8 cellular contexts compared by ENCODE assay signal in the genomic region with DNA sequence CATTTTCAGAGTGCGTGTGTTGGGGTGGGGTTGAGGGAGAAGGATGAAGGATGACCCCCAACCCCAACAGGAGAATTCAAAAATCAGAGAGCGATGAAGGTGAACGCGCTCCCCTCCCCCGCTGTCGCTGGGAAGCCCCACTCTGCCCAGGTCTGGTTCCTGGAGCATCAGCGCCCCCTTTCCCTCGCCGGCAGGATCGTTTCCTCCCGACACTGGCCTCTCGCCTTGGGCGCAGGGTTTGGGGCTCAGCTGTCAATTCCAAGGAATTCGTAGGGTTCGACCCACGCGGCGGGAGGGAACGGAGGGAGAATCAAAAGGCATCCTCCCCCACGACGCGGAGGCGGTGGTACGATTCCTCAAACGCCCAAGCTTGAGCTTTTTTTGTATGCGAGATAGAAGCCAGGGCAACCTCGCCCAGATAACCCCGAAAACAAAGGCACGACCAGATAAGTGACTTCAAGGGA. TPM values are rescaled to one million over a fixed set of nuclear protein-coding genes. Genes with fewer than 3 reads are reported as not detected.
DNase-seq lines count a peak whose midpoint lies in the region; ATAC-seq and TF ChIP-seq lines count a peak whose summit lies in the region.

No MANE protein-coding gene starts in this region.

- H2AFZ ChIP-seq in parathyroid adenoma: no peak overlapping the region

- H3K36me3 Mint-ChIP-seq in activated naive CD4-positive, alpha-beta T cell treated with anti-CD3 and anti-CD28 coated beads, Interleukin-2, amount 50 U/mL, for 24 hours: no peaks in the 10 kb centered on the region

- H3K4me3 Mint-ChIP-seq in activated naive CD4-positive, alpha-beta T cell treated with anti-CD3 and anti-CD28 coated beads, Interleukin-2, amount 50 U/mL, for 24 hours: peak overlapping the region; percentile 15

- H3K27ac Mint-ChIP-seq in activated naive CD4-positive, alpha-beta T cell treated with anti-CD3 and anti-CD28 coated beads, Interleukin-2, amount 50 U/mL, for 24 hours: no peak overlapping the region

- H3K4me3 ChIP-seq in cardiac muscle cell (peak overlapping the region; percentile 64), parathyroid adenoma (ENCODE audit: low read depth, low read length) (no peak overlapping the region)

- H3K27me3 ChIP-seq in cardiac muscle cell: no peaks in the 10 kb centered on the region
- H3K27me3 ChIP-seq in parathyroid adenoma (ENCODE audit: control insufficient read depth, insufficient read depth, low read length): peaks cover 14% of the 10 kb centered on the region

- peaks cover 40% of the 10 kb centered on the region for H3K4me1 Mint-ChIP-seq in activated naive CD4-positive, alpha-beta T cell treated with anti-CD3 and anti-CD28 coated beads, Interleukin-2, amount 50 U/mL, for 24 hours

- peaks cover 47% of the 10 kb centered on the region for H3K27me3 Mint-ChIP-seq in activated naive CD4-positive, alpha-beta T cell treated with anti-CD3 and anti-CD28 coated beads, Interleukin-2, amount 50 U/mL, for 24 hours

- peak overlapping the region; percentile 42 for H3K4me2 ChIP-seq in parathyroid adenoma (ENCODE audit: low read length)

- DNase-seq in AG08395 (ENCODE audit: low spot score) (peak; percentile 78), GM13976 (ENCODE audit: low spot score) (peak; percentile 81), NCI-H128 (lab: John Stamatoyannopoulos, UW; ENCODE audit: unreplicated experiment) (peak; percentile 17), cardiac muscle cell (ENCODE audit: low read depth in 1 of 2, low spot score in 1 of 2) (peak; percentile 92 to 96)

- no peaks in the 10 kb centered on the region for H3K9me3 ChIP-seq in cardiac muscle cell (ENCODE audit: low read depth)
- no peaks in the 10 kb centered on the region for H3K9me3 ChIP-seq in parathyroid adenoma (ENCODE audit: control insufficient read depth, low read length)

- H3K36me3 ChIP-seq in cardiac muscle cell (no peaks in the 10 kb centered on the region), parathyroid adenoma (ENCODE audit: control insufficient read depth, insufficient read depth, low read length) (no peaks in the 10 kb centered on the region)

- H3K4me1 ChIP-seq in cardiac muscle cell (ENCODE audit: low read depth) (peaks cover 20% of the 10 kb centered on the region), parathyroid adenoma (no peaks in the 10 kb centered on the region)

- H3K9ac ChIP-seq in parathyroid adenoma: no peak overlapping the region

- in situ Hi-C loops in GM13976 (cut with MboI; ENCODE audit: low sequenced_read_pairs, unreplicated experiment): loop anchor here (10.0 kb wide), 2 partner anchors 303 to 1033 kb away; no protein-coding TSS in a partner anchor

- ATAC-seq in GM19455 (IDR thresholded peaks at IDR 0.05; ENCODE audit: unreplicated experiment) (no peak), GM18861 (IDR thresholded peaks at IDR 0.05; ENCODE audit: unreplicated experiment) (no peak)

- no peaks in the 10 kb centered on the region for H3K9me3 Mint-ChIP-seq in activated naive CD4-positive, alpha-beta T cell treated with anti-CD3 and anti-CD28 coated beads, Interleukin-2, amount 50 U/mL, for 24 hours

- no peaks in the 10 kb centered on the region for H3K79me2 ChIP-seq in parathyroid adenoma

- peak; percentile 86 for TF ChIP-seq CTCF in GM13976 (IDR thresholded peaks at IDR 0.05; ENCODE audit: borderline replicate concordance, control extremely low read depth, extremely low read depth, insufficient read depth, missing control alignments)
- TF ChIP-seq CTCF in cardiac muscle cell (IDR thresholded peaks at IDR 0.05; ENCODE audit: low read depth, low read length): peak; percentile 94
- peak; percentile 14 for TF ChIP-seq CTCF in parathyroid adenoma (IDR thresholded peaks at IDR 0.05)

- peak overlapping the region; percentile 42 for H3K27ac ChIP-seq in cardiac muscle cell
- peak overlapping the region; percentile 49 for H3K27ac ChIP-seq in parathyroid adenoma

RNA-seq across cellular contexts. Expression of gene PDGFRA, which starts 1.0 kb away (rescaled TPM):
- 51.3 and 60.9 TPM in 2 replicates for total RNA-seq in cardiac muscle cell
- 32.1 and 39.4 TPM in 2 replicates for polyA plus RNA-seq in cardiac muscle cell

Comparison
In these comparisons a context has a peak if more than half of its experiments do, and no peak if none do; other contexts are left out.
1. DNase-seq: peak in every context shown above with its lines; median percentile 94 in cardiac muscle cell; 81 in GM13976; 78 in AG08395; 17 in NCI-H128.
2. CTCF ChIP-seq: peak in every context shown above with its lines; median percentile 94 in cardiac muscle cell; 86 in GM13976; 14 in parathyroid adenoma.